20 cellular contexts compared by ENCODE assay signal in genomic region chr1:1365875-1366698, GRCh38. TPM values are rescaled to one million over a fixed set of nuclear protein-coding genes. Genes with fewer than 3 reads are reported as not detected.
A peak's percentile ranks its signal among the peaks of the same experiment; 100 is the strongest.
DNase-seq lines count a peak whose midpoint lies in the region; ATAC-seq and TF ChIP-seq lines count a peak whose summit lies in the region.
"Had no signal": no experiment of that assay in that cellular context is flagged by ENCODE, and none has a peak within 500 bp of the region (broad histone marks: within the 10 kb centered on the region; RNA-seq: fewer than 3 reads in every experiment).

No MANE protein-coding gene starts in this region.

- ATAC-seq in IMR-90 (ENCODE audit: low read depth): no peak
- ATAC-seq in activated CD4-positive, alpha-beta T cell treated with anti-CD3 and anti-CD28 coated beads for 36 hours: no peak

- POLR2A ChIA-PET in A673 (lab: Charles Lee; ENCODE audit: low non-redundant PET): no interaction called here
- POLR2A ChIA-PET in IMR-90 (lab: Charles Lee; ENCODE audit: unreplicated experiment): no interaction called here
- POLR2A ChIA-PET in activated CD4-positive, alpha-beta T cell treated with anti-CD3 and anti-CD28 coated beads for 36 hours (lab: Charles Lee): no interaction called here

- no peak overlapping the region for H3K56ac ChIP-seq in IMR-90 (ENCODE audit: extremely low read depth, insufficient read depth, low read length)

- no peak overlapping the region for H3K4me3 ChIP-seq in A673 (ENCODE audit: low read depth, low read length, poor library complexity, severe bottlenecking)
- H3K4me3 ChIP-seq in IMR-90 (ENCODE audit: insufficient read depth, low read depth, low read length): no peak overlapping the region
- H3K4me3 ChIP-seq in endodermal cell (ENCODE audit: low read length): peak overlapping the region; percentile 37

- TF ChIP-seq CTCF in A673 (conservative IDR thresholded peaks at IDR 0.05; ENCODE audit: low read depth, low read length) (no peak), IMR-90 (conservative IDR thresholded peaks at IDR 0.05; ENCODE audit: low read depth, low read length) (no peak), endodermal cell (conservative IDR thresholded peaks at IDR 0.05) (no peak)

- DNase-seq in A673 (ENCODE audit: low spot score) (no peak), IMR-90 (no peak), endodermal cell (no peak), NCI-H748 treated with DMSO at 0.1 percent for 48 hours (lab: John Stamatoyannopoulos, UW) (no peak), GM19240 (ENCODE audit: insufficient read length, low spot score) (no peak)
- no peak for DNase-seq in activated CD4-positive, alpha-beta T cell treated with anti-CD3 and anti-CD28 coated beads for 36 hours
- DNase-seq: DMS53, GDM1, H7, NCI-H1105, NCI-H1694, NCI-H2081 treated with DMSO at 0.1 percent for 48 hours, NCI-H2171 treated with DMSO at 0.1 percent for 48 hours, NCI-H446, NCI-H526, SHP77 had no signal

- H3K9ac ChIP-seq in IMR-90 (ENCODE audit: low read depth, low read length): no peak overlapping the region
- H3K9ac ChIP-seq in endodermal cell (ENCODE audit: extremely low read depth, low read length, poor library complexity, severe bottlenecking): no peak overlapping the region
- H3K9ac ChIP-seq: KMS-11 had no signal

- peak overlapping the region; percentile 45 for H2BK5ac ChIP-seq in IMR-90 (ENCODE audit: low read depth, low read length, poor library complexity, severe bottlenecking)

- no peaks in the 10 kb centered on the region for H3K9me3 ChIP-seq in A673 (ENCODE audit: low read depth, low read length, poor library complexity, severe bottlenecking)
- no peaks in the 10 kb centered on the region for H3K9me3 ChIP-seq in IMR-90 (ENCODE audit: control insufficient read depth, insufficient read depth, low read length)
- H3K9me3 ChIP-seq in endodermal cell (ENCODE audit: control insufficient read depth, low read length): peaks cover 19% of the 10 kb centered on the region

- peaks cover 3% of the 10 kb centered on the region for H3K9me3 Mint-ChIP-seq in endodermal cell
- H3K9me3 Mint-ChIP-seq in activated CD4-positive, alpha-beta T cell treated with anti-CD3 and anti-CD28 coated beads for 36 hours (ENCODE audit: low read depth): no peaks in the 10 kb centered on the region
- H3K9me3 Mint-ChIP-seq: T-helper 1 cell treated with Interleukin-12 subunit alpha and Interleukin-12 subunit beta and Interleukin-4 antibody, amounts not matched to agents 30 μg/mL and 1 μg/mL, for 36 hours had no signal

- peaks cover under 1 to 26% of the 10 kb centered on the region in 2 experiments; a peak in 2 of 4 replicates for H3K79me1 ChIP-seq in IMR-90 (ENCODE audit: low read depth in 1 of 2, low read length in 2 of 2)

- H4K91ac ChIP-seq in IMR-90 (ENCODE audit: insufficient read depth, low read depth, low read length): no peak overlapping the region

- H3K4me1 ChIP-seq in A673 (ENCODE audit: insufficient read depth, low read length, poor library complexity, severe bottlenecking) (no peaks in the 10 kb centered on the region), IMR-90 (ENCODE audit: control insufficient read depth, insufficient read depth, low read length) (peaks cover 10% of the 10 kb centered on the region), endodermal cell (ENCODE audit: control insufficient read depth, insufficient read depth, low read length) (no peaks in the 10 kb centered on the region)

- CTCF ChIA-PET in A673 (lab: Charles Lee): no interaction called here
- CTCF ChIA-PET in IMR-90 (lab: Yijun Ruan, JAX): no interaction called here
- CTCF ChIA-PET in activated CD4-positive, alpha-beta T cell treated with anti-CD3 and anti-CD28 coated beads for 36 hours (lab: Charles Lee): interaction anchor here (1.1 kb wide), 1 partner anchor 14 kb away, joined by 3 read pairs; no protein-coding TSS in a partner anchor

- dilution Hi-C loops in IMR-90 (cut with HindIII; ENCODE audit: low sequenced_read_pairs, unreplicated experiment): no loop called here

- peaks cover 12% of the 10 kb centered on the region for H3K27me3 Mint-ChIP-seq in endodermal cell (ENCODE audit: insufficient read depth)
- no peaks in the 10 kb centered on the region for H3K27me3 Mint-ChIP-seq in activated CD4-positive, alpha-beta T cell treated with anti-CD3 and anti-CD28 coated beads for 36 hours

- peaks cover 7% of the 10 kb centered on the region for H3K4me1 Mint-ChIP-seq in endodermal cell
- H3K4me1 Mint-ChIP-seq in activated CD4-positive, alpha-beta T cell treated with anti-CD3 and anti-CD28 coated beads for 36 hours: peaks cover 7% of the 10 kb centered on the region

- no peak overlapping the region for H3K4me2 ChIP-seq in IMR-90 (ENCODE audit: low read depth, low read length)
- H3K4me2 ChIP-seq: KMS-11 had no signal

- WGBS in IMR-90 (ENCODE audit: extremely low coverage in 2 of 2, insufficient read length in 1 of 2), 2 experiments: 83 to 100% methylated on average over 9 to 10 of the region's 10 CpGs
- WGBS in endodermal cell (ENCODE audit: insufficient coverage in 1 of 2, insufficient read length in 1 of 2), 2 experiments: 79 to 81% methylated on average over 10 of the region's 10 CpGs

- no peak overlapping the region for H2BK15ac ChIP-seq in IMR-90 (ENCODE audit: low read depth, low read length)

- no peak overlapping the region for H2BK20ac ChIP-seq in IMR-90 (ENCODE audit: low read depth, low read length)

- H4K5ac ChIP-seq in IMR-90 (ENCODE audit: low read depth, low read length): no peak overlapping the region

- peaks cover 11% of the 10 kb centered on the region for H3K9me1 ChIP-seq in IMR-90 (ENCODE audit: insufficient read depth, low read length)

- H4K8ac ChIP-seq in IMR-90 (ENCODE audit: low read depth in 2 of 2, low read length in 2 of 2): no peak overlapping the region

- H3K4ac ChIP-seq in IMR-90 (ENCODE audit: low read depth, low read length): no peak overlapping the region

- H3K18ac ChIP-seq in IMR-90 (ENCODE audit: low read depth, low read length): no peak overlapping the region

- H2BK120ac ChIP-seq in IMR-90 (ENCODE audit: low read depth, low read length): no peak overlapping the region

- no peak overlapping the region for H3K4me3 Mint-ChIP-seq in endodermal cell
- no peak overlapping the region for H3K4me3 Mint-ChIP-seq in activated CD4-positive, alpha-beta T cell treated with anti-CD3 and anti-CD28 coated beads for 36 hours
- H3K4me3 Mint-ChIP-seq: B cell; CD14-positive monocyte; T-helper 1 cell treated with Interleukin-12 subunit alpha and Interleukin-12 subunit beta and Interleukin-4 antibody, amounts not matched to agents 30 μg/mL and 1 μg/mL, for 36 hours had no signal

- no peak overlapping the region for H3K14ac ChIP-seq in IMR-90 (replicated peaks; ENCODE audit: low read depth, low read length)

- in situ Hi-C loops in IMR-90 (cut with MboI; ENCODE audit: low sequenced_read_pairs): no loop called here

- intact Hi-C loops in A673 (cut with micrococcal nuclease; ENCODE audit: unreplicated experiment): no loop called here
- intact Hi-C loops in IMR-90 (cut with micrococcal nuclease): no loop called here
- intact Hi-C loops in activated CD4-positive, alpha-beta T cell treated with anti-CD3 and anti-CD28 coated beads for 36 hours (cut with DNase I, micrococcal nuclease): no loop called here

- peak overlapping the region; percentile 42 for H2AK9ac ChIP-seq in IMR-90 (replicated peaks; ENCODE audit: low read depth, low read length, poor library complexity)

- H3K27ac Mint-ChIP-seq in endodermal cell: no peak overlapping the region
- H3K27ac Mint-ChIP-seq in activated CD4-positive, alpha-beta T cell treated with anti-CD3 and anti-CD28 coated beads for 36 hours: no peak overlapping the region
- H3K27ac Mint-ChIP-seq: B cell; CD14-positive monocyte; T-helper 1 cell treated with Interleukin-12 subunit alpha and Interleukin-12 subunit beta and Interleukin-4 antibody, amounts not matched to agents 30 μg/mL and 1 μg/mL, for 36 hours had no signal

- H2AFZ ChIP-seq in IMR-90 (replicated peaks; ENCODE audit: low read length, poor library complexity): no peak overlapping the region

- H3K23ac ChIP-seq in IMR-90 (ENCODE audit: low read depth, low read length): peak overlapping the region; percentile 49; the same call in 1 of the 2 replicates

- H3K36me3 Mint-ChIP-seq in endodermal cell (ENCODE audit: low read depth): no peaks in the 10 kb centered on the region
- no peaks in the 10 kb centered on the region for H3K36me3 Mint-ChIP-seq in activated CD4-positive, alpha-beta T cell treated with anti-CD3 and anti-CD28 coated beads for 36 hours (ENCODE audit: low read depth)
- H3K36me3 Mint-ChIP-seq: CD14-positive monocyte had no signal

- no peaks in the 10 kb centered on the region for H3K27me3 ChIP-seq in A673 (replicated peaks; ENCODE audit: insufficient read depth, low read depth, low read length, poor library complexity)
- no peaks in the 10 kb centered on the region for H3K27me3 ChIP-seq in IMR-90 (ENCODE audit: control insufficient read depth, insufficient read depth, low read length)
- no peaks in the 10 kb centered on the region for H3K27me3 ChIP-seq in endodermal cell (ENCODE audit: control insufficient read depth, insufficient read depth, low read length, poor library complexity, severe bottlenecking)

- no peak for TF ChIP-seq RAD21 in IMR-90 (IDR thresholded peaks at IDR 0.05; ENCODE audit: low read length)

- H3K27ac ChIP-seq in A673 (ENCODE audit: low read depth, low read length, poor library complexity, severe bottlenecking) (no peak overlapping the region), IMR-90 (ENCODE audit: insufficient read depth, low read length) (no peak overlapping the region), endodermal cell (ENCODE audit: low read depth, low read length) (no peak overlapping the region)
- H3K27ac ChIP-seq: KMS-11 had no signal

- H4K20me1 ChIP-seq in IMR-90 (ENCODE audit: insufficient read depth, low read length): no peaks in the 10 kb centered on the region

- BruUV-seq in A673 (replicated peaks; lab: Mats Ljungman, UMichigan) (TSS peak; percentile 53), IMR-90 (replicated peaks; lab: Mats Ljungman, UMichigan) (no TSS peak)

- peak overlapping the region; percentile 65; the same call in 1 of the 2 replicates for H2AK5ac ChIP-seq in IMR-90 (ENCODE audit: low read depth, low read length)

- H3K36me3 ChIP-seq in A673 (ENCODE audit: insufficient read depth, low read length, poor library complexity, severe bottlenecking) (no peaks in the 10 kb centered on the region), IMR-90 (ENCODE audit: control insufficient read depth, insufficient read depth, low read length) (no peaks in the 10 kb centered on the region), endodermal cell (ENCODE audit: control insufficient read depth, insufficient read depth, low read length) (no peaks in the 10 kb centered on the region)

- TF ChIP-seq POLR2A in IMR-90 (IDR thresholded peaks at IDR 0.05; ENCODE audit: low read depth, low read length): no peak

RNA-seq across cellular contexts. Expression of gene MXRA8, which starts 7.7 kb away (rescaled TPM):
- total RNA-seq in A673 (2021): 0.55 and 0.73 TPM in 2 replicates
- total RNA-seq in IMR-90 (2012; rRNA removed): 92.5 and 97.8 TPM in 2 replicates
- polyA plus RNA-seq in IMR-90 (2012; rRNA removed): 469 and 502 TPM in 2 replicates
- polyA plus RNA-seq in IMR-90 (2012; cell fraction: cytosol; rRNA removed): 392 and 634 TPM in 2 replicates
- 1,013 and 2,455 TPM in 2 replicates for polyA plus RNA-seq in IMR-90 (2012; cell fraction: nucleus; rRNA removed; ENCODE audit: low replicate concordance)
- 10 to 100 TPM; 28.3 to 29.2 TPM for total RNA-seq in endodermal cell
- polyA plus RNA-seq in endodermal cell (2013, experiment 1 of 2): 144 TPM
- 128 TPM for polyA plus RNA-seq in endodermal cell (2013, experiment 2 of 2)
- total RNA-seq in activated CD4-positive, alpha-beta T cell treated with anti-CD3 and anti-CD28 coated beads for 36 hours: under 1 TPM; 0.25 to 0.49 TPM
- total RNA-seq: B cell had no signal
- polyA plus RNA-seq: CD14-positive monocyte had no signal

RNA-seq across cellular contexts. Expression of gene AURKAIP1, which starts 8.9 kb away (rescaled TPM):
- total RNA-seq in A673 (2021): 172 and 176 TPM in 2 replicates
- total RNA-seq in IMR-90 (2012; rRNA removed): 45.7 and 63.0 TPM in 2 replicates
- 107 and 129 TPM in 2 replicates for polyA plus RNA-seq in IMR-90 (2012; rRNA removed)
- polyA plus RNA-seq in IMR-90 (2012; cell fraction: cytosol; rRNA removed): 140 and 151 TPM in 2 replicates
- 73.9 and 142 TPM in 2 replicates for polyA plus RNA-seq in IMR-90 (2012; cell fraction: nucleus; rRNA removed; ENCODE audit: low replicate concordance)
- total RNA-seq in endodermal cell: 100 to 1,000 TPM; 159 to 162 TPM
- 82.4 TPM for polyA plus RNA-seq in endodermal cell (2013, experiment 1 of 2)
- 74.8 TPM for polyA plus RNA-seq in endodermal cell (2013, experiment 2 of 2)
- 100 to 1,000 TPM in 1 of 2 experiments, 10 to 100 TPM in 1; 89.5 to 117 TPM for total RNA-seq in activated CD4-positive, alpha-beta T cell treated with anti-CD3 and anti-CD28 coated beads for 36 hours

RNA-seq across cellular contexts. Expression of gene DVL1, which starts 16.9 kb away (rescaled TPM):
- total RNA-seq in A673 (2021) (48.0 and 58.1 TPM in 2 replicates), IMR-90 (2012; rRNA removed) (27.2 and 27.5 TPM in 2 replicates), endodermal cell (10 to 100 TPM; 71.9 to 73.3 TPM)
- 35.9 and 47.6 TPM in 2 replicates for polyA plus RNA-seq in IMR-90 (2012; rRNA removed)
- polyA plus RNA-seq in IMR-90 (2012; cell fraction: cytosol; rRNA removed): 17.5 and 35.8 TPM in 2 replicates
- polyA plus RNA-seq in IMR-90 (2012; cell fraction: nucleus; rRNA removed; ENCODE audit: low replicate concordance): 176 and 462 TPM in 2 replicates
- 56.7 TPM for polyA plus RNA-seq in endodermal cell (2013, experiment 1 of 2)
- polyA plus RNA-seq in endodermal cell (2013, experiment 2 of 2): 48.1 TPM
- total RNA-seq in activated CD4-positive, alpha-beta T cell treated with anti-CD3 and anti-CD28 coated beads for 36 hours: 10 to 100 TPM; 35.3 to 35.5 TPM

RNA-seq across cellular contexts. Expression of gene CCNL2, which starts 33.0 kb away (rescaled TPM):
- total RNA-seq in A673 (2021) (206 and 213 TPM in 2 replicates), IMR-90 (2012; rRNA removed) (53.9 and 61.1 TPM in 2 replicates), endodermal cell (100 to 1,000 TPM; 187 to 244 TPM)
- polyA plus RNA-seq in IMR-90 (2012; rRNA removed): 209 and 239 TPM in 2 replicates
- polyA plus RNA-seq in IMR-90 (2012; cell fraction: cytosol; rRNA removed): 37.1 and 43.3 TPM in 2 replicates
- 2,162 and 3,411 TPM in 2 replicates for polyA plus RNA-seq in IMR-90 (2012; cell fraction: nucleus; rRNA removed; ENCODE audit: low replicate concordance)
- 255 TPM for polyA plus RNA-seq in endodermal cell (2013, experiment 1 of 2)
- polyA plus RNA-seq in endodermal cell (2013, experiment 2 of 2): 217 TPM
- total RNA-seq in activated CD4-positive, alpha-beta T cell treated with anti-CD3 and anti-CD28 coated beads for 36 hours: 10 to 100 TPM; 73.6 to 89.7 TPM

RNA-seq across cellular contexts. Expression of gene TAS1R3, which starts 35.0 kb away (rescaled TPM):
- total RNA-seq in A673 (2021): 0.21 and 0.39 TPM in 2 replicates
- under 0.01 TPM in 1 of 2 replicates, not detected in the other for total RNA-seq in IMR-90 (2012; rRNA removed)
- polyA plus RNA-seq in IMR-90 (2012; rRNA removed): 0.05 and 0.06 TPM in 2 replicates
- 0.04 TPM in 1 of 2 replicates, not detected in the other for polyA plus RNA-seq in IMR-90 (2012; cell fraction: cytosol; rRNA removed)
- 0.56 and 1.9 TPM in 2 replicates for polyA plus RNA-seq in IMR-90 (2012; cell fraction: nucleus; rRNA removed; ENCODE audit: low replicate concordance)
- under 1 TPM; 0.09 to 0.35 TPM for total RNA-seq in endodermal cell
- 0.21 TPM for polyA plus RNA-seq in endodermal cell (2013, experiment 1 of 2)
- polyA plus RNA-seq in endodermal cell (2013, experiment 2 of 2): 0.21 TPM
- total RNA-seq in activated CD4-positive, alpha-beta T cell treated with anti-CD3 and anti-CD28 coated beads for 36 hours: under 1 TPM; 0.28 to 0.41 TPM
- polyA plus RNA-seq: CD14-positive monocyte had no signal

Comparison
In these comparisons a context has a peak if more than half of its experiments do, and no peak if none do; other contexts are left out.
1. RNA of gene MXRA8, which starts 7.7 kb away (total RNA-seq): 92.5 to 97.8 TPM in IMR-90 and 28.3 to 29.2 TPM in endodermal cell; 0.55 to 0.73 TPM in A673 and 0.25 to 0.49 TPM in activated CD4-positive, alpha-beta T cell treated with anti-CD3 and anti-CD28 coated beads for 36 hours; every median in the first group is over 10 times any median in the second.